Comparison of ENCODE assay signal across 8 cellular contexts in genomic region chr3:56682458-56683121, GRCh38. TPM values are rescaled to one million over a fixed set of nuclear protein-coding genes. Genes with fewer than 3 reads are reported as not detected.
DNase-seq lines count a peak whose midpoint lies in the region; ATAC-seq and TF ChIP-seq lines count a peak whose summit lies in the region.

No MANE protein-coding gene starts in this region.

- DNase-seq in AG04449 (ENCODE audit: low read depth, low spot score) (no peak), NCI-H510A (lab: John Stamatoyannopoulos, UW) (peak; percentile 30), coronary artery (ENCODE audit: low spot score) (peak; percentile 82), left lung (peak; percentile 77 to 93)
- DNase-seq in activated CD4-positive, alpha-beta T cell treated with anti-CD3 and anti-CD28 coated beads, Interleukin-2, amount 10 ng/mL, durations not matched to agents 7 days and 5 days = peak; percentile 81
- peak; percentile 62 for DNase-seq in stimulated activated CD4-positive, alpha-beta T cell treated with anti-CD3 and anti-CD28 coated beads, Interleukin-2, amount 100 ng/mL, for 4 hours (ENCODE audit: low read depth)

- CTCF ChIA-PET in AG04449 (lab: Yijun Ruan, JAX) = interaction anchor here (0.9 to 1.0 kb wide), 2 partner anchors 19 to 305 kb away, joined by 4 read pairs; no protein-coding TSS in a partner anchor
- CTCF ChIA-PET in activated CD4-positive, alpha-beta T cell treated with anti-CD3 and anti-CD28 coated beads, Interleukin-2, amount 10 ng/mL, durations not matched to agents 7 days and 5 days (lab: Charles Lee) = interaction anchor here (0.7 to 2.0 kb wide), 4 partner anchors 9 to 117 kb away, joined by 4 to 9 read pairs (median 6); no protein-coding TSS in a partner anchor

- peak; percentile 18 for TF ChIP-seq CTCF in AG04449 (IDR thresholded peaks at IDR 0.05; ENCODE audit: insufficient read depth, low read length, missing control alignments)
- no peak for TF ChIP-seq CTCF in coronary artery (IDR thresholded peaks at IDR 0.05)
- no peak for TF ChIP-seq CTCF in left lung (IDR thresholded peaks at IDR 0.05)

- H3K9me3 Mint-ChIP-seq in activated CD4-positive, alpha-beta T cell treated with anti-CD3 and anti-CD28 coated beads, Interleukin-2, amount 10 ng/mL, durations not matched to agents 7 days and 5 days = peaks cover 19% of the 10 kb centered on the region

- H3K9me3 ChIP-seq in left lung = peaks cover 3 to 5% of the 10 kb centered on the region in 2 donors

- no peaks in the 10 kb centered on the region for H3K27me3 Mint-ChIP-seq in activated CD4-positive, alpha-beta T cell treated with anti-CD3 and anti-CD28 coated beads, Interleukin-2, amount 10 ng/mL, durations not matched to agents 7 days and 5 days

- peak overlapping the region; percentile 97 for H3K4me3 Mint-ChIP-seq in activated CD4-positive, alpha-beta T cell treated with anti-CD3 and anti-CD28 coated beads, Interleukin-2, amount 10 ng/mL, durations not matched to agents 7 days and 5 days

- H3K4me3 ChIP-seq in AG04449 (ENCODE audit: low read depth, low read length) (peak overlapping the region; percentile 82), coronary artery (peak overlapping the region; percentile 97), left lung (peak overlapping the region; percentile 71 to 88)

- peak overlapping the region; percentile 99 for H3K27ac Mint-ChIP-seq in activated CD4-positive, alpha-beta T cell treated with anti-CD3 and anti-CD28 coated beads, Interleukin-2, amount 10 ng/mL, durations not matched to agents 7 days and 5 days

- no peaks in the 10 kb centered on the region for H3K27me3 ChIP-seq in left lung

- intact Hi-C loops in left lung (cut with DNase I) = no loop called here

- H3K4me1 ChIP-seq in left lung = peaks cover 18 to 41% of the 10 kb centered on the region in 2 donors

- peaks cover 0 to 3% of the 10 kb centered on the region in 2 donors for H3K36me3 ChIP-seq in left lung

- ATAC-seq in GM18873 (IDR thresholded peaks at IDR 0.05; ENCODE audit: low FRiP score, unreplicated experiment) (peak; percentile 48), HG03135 (IDR thresholded peaks at IDR 0.05; ENCODE audit: unreplicated experiment) (peak; percentile 71), left lung (peak; percentile 82)

- peaks cover 56% of the 10 kb centered on the region for H3K36me3 Mint-ChIP-seq in activated CD4-positive, alpha-beta T cell treated with anti-CD3 and anti-CD28 coated beads, Interleukin-2, amount 10 ng/mL, durations not matched to agents 7 days and 5 days (ENCODE audit: low read depth)

- peaks cover 43% of the 10 kb centered on the region for H3K4me1 Mint-ChIP-seq in activated CD4-positive, alpha-beta T cell treated with anti-CD3 and anti-CD28 coated beads, Interleukin-2, amount 10 ng/mL, durations not matched to agents 7 days and 5 days

- POLR2A ChIA-PET in AG04449 (lab: Yijun Ruan, JAX) = interaction anchor here (1.0 kb wide), 1 partner anchor 9 kb away, joined by 6 read pairs; no protein-coding TSS in a partner anchor
- POLR2A ChIA-PET in activated CD4-positive, alpha-beta T cell treated with anti-CD3 and anti-CD28 coated beads, Interleukin-2, amount 10 ng/mL, durations not matched to agents 7 days and 5 days (lab: Charles Lee) = interaction anchor here (0.7 to 1.6 kb wide), 7 partner anchors 10 to 334 kb away, joined by 3 to 7 read pairs (median 3); no protein-coding TSS in a partner anchor

- H3K27ac ChIP-seq in coronary artery = peak overlapping the region; percentile 100
- peak overlapping the region; percentile 99 to 100 for H3K27ac ChIP-seq in left lung

RNA-seq across cellular contexts. Expression of gene TASOR, which starts 0.5 kb away (rescaled TPM):
- 10 to 100 TPM; 60.4 TPM for total RNA-seq in activated CD4-positive, alpha-beta T cell treated with anti-CD3 and anti-CD28 coated beads, Interleukin-2, amount 10 ng/mL, durations not matched to agents 7 days and 5 days
- total RNA-seq in left lung = 10 to 100 TPM; 61.8 to 70.1 TPM
